33 cellular contexts compared by ENCODE assay signal in genomic region chr4:114472269-114473032, GRCh38.
"Had no signal": no experiment of that assay in that cellular context is flagged by ENCODE, and none has a peak within 500 bp of the region (broad histone marks: within the 10 kb centered on the region; RNA-seq: fewer than 3 reads in every experiment).

No MANE protein-coding gene starts in this region.

- H3K4me1 ChIP-seq: body of pancreas, breast epithelium had no signal

- H2AFZ ChIP-seq: PC-9 had no signal

- H3K27ac ChIP-seq: body of pancreas, breast epithelium, PC-9, RWPE1, SK-N-MC, WERI-Rb-1 had no signal

- H3K4me3 Mint-ChIP-seq: activated CD4-positive, alpha-beta memory T cell treated with anti-CD3 and anti-CD28 coated beads, Interleukin-2, amount 10 ng/mL, durations not matched to agents 7 days and 5 days; activated naive CD4-positive, alpha-beta T cell treated with anti-CD3 and anti-CD28 coated beads, Interleukin-2, amount 50 U/mL, for 24 hours; activated naive CD8-positive, alpha-beta T cell treated with anti-CD3 and anti-CD28 coated beads, Interleukin-2, amount 10 ng/mL, durations not matched to agents 7 days and 5 days; activated T-cell treated with anti-CD3 and anti-CD28 coated beads, Interleukin-2, amount 50 U/mL, for 72 hours; activated T-helper 17 cell treated with anti-CD3 and anti-CD28 coated beads, Interleukin-2, amount 50 U/mL, for 72 hours had no signal

- H3K36me3 Mint-ChIP-seq: activated naive CD4-positive, alpha-beta T cell treated with anti-CD3 and anti-CD28 coated beads, Interleukin-2, amount 50 U/mL, for 24 hours; activated naive CD8-positive, alpha-beta T cell treated with anti-CD3 and anti-CD28 coated beads, Interleukin-2, amount 10 ng/mL, durations not matched to agents 7 days and 5 days had no signal

- H3K4me3 ChIP-seq: body of pancreas, breast epithelium, PC-9, SK-N-MC had no signal

- H3K4me2 ChIP-seq: PC-9 had no signal

- H3K36me3 ChIP-seq: breast epithelium, WERI-Rb-1 had no signal

- FAIRE-seq: astrocyte, RCC 7860 had no signal

- H3K27me3 Mint-ChIP-seq: activated CD4-positive, alpha-beta memory T cell treated with anti-CD3 and anti-CD28 coated beads, Interleukin-2, amount 10 ng/mL, durations not matched to agents 7 days and 5 days; activated naive CD4-positive, alpha-beta T cell treated with anti-CD3 and anti-CD28 coated beads, Interleukin-2, amount 50 U/mL, for 24 hours; activated naive CD8-positive, alpha-beta T cell treated with anti-CD3 and anti-CD28 coated beads, Interleukin-2, amount 10 ng/mL, durations not matched to agents 7 days and 5 days had no signal

- H3K9me3 ChIP-seq: body of pancreas, breast epithelium had no signal

- H3K4me1 Mint-ChIP-seq: activated CD4-positive, alpha-beta memory T cell treated with anti-CD3 and anti-CD28 coated beads, Interleukin-2, amount 10 ng/mL, durations not matched to agents 7 days and 5 days; activated naive CD4-positive, alpha-beta T cell treated with anti-CD3 and anti-CD28 coated beads, Interleukin-2, amount 50 U/mL, for 24 hours; activated naive CD8-positive, alpha-beta T cell treated with anti-CD3 and anti-CD28 coated beads, Interleukin-2, amount 10 ng/mL, durations not matched to agents 7 days and 5 days; activated T-helper 17 cell treated with anti-CD3 and anti-CD28 coated beads, Interleukin-2, amount 50 U/mL, for 72 hours had no signal

- H3K9me3 Mint-ChIP-seq: activated CD4-positive, alpha-beta memory T cell treated with anti-CD3 and anti-CD28 coated beads, Interleukin-2, amount 10 ng/mL, durations not matched to agents 7 days and 5 days; activated naive CD4-positive, alpha-beta T cell treated with anti-CD3 and anti-CD28 coated beads, Interleukin-2, amount 50 U/mL, for 24 hours; activated naive CD8-positive, alpha-beta T cell treated with anti-CD3 and anti-CD28 coated beads, Interleukin-2, amount 10 ng/mL, durations not matched to agents 7 days and 5 days; activated T-cell treated with anti-CD3 and anti-CD28 coated beads, Interleukin-2, amount 50 U/mL, for 72 hours; activated T-helper 17 cell treated with anti-CD3 and anti-CD28 coated beads, Interleukin-2, amount 50 U/mL, for 72 hours had no signal

- DNase-seq: activated CD4-positive, alpha-beta memory T cell treated with anti-CD3 and anti-CD28 coated beads, Interleukin-2, amount 10 ng/mL, durations not matched to agents 7 days and 5 days; activated CD4-positive, alpha-beta T cell treated with anti-CD3 and anti-CD28 coated beads for 1 hour; activated CD4-positive, alpha-beta T cell treated with anti-CD3 and anti-CD28 coated beads for 48 hours; activated CD4-positive, CD25-positive, alpha-beta regulatory T cell; activated effector memory CD4-positive, alpha-beta T cell treated with anti-CD3 and anti-CD28 coated beads, Interleukin-2, amount 50 U/mL, for 16 hours; activated naive CD4-positive, alpha-beta T cell; activated naive CD8-positive, alpha-beta T cell treated with anti-CD3 and anti-CD28 coated beads, Interleukin-2, amount 10 ng/mL, durations not matched to agents 7 days and 5 days; activated T-cell treated with anti-CD3 and anti-CD28 coated beads, Interleukin-2, amount 50 U/mL, for 1 hour; activated T-cell treated with anti-CD3 and anti-CD28 coated beads, Interleukin-2, amount 50 U/mL, for 72 hours; amygdala; body of pancreas; Kasumi-1; KG1; MM.1S; MV-4-11; NCI-H1092; NCI-H1436 treated with DMSO at 0.1 percent for 48 hours; NCI-H1694 treated with DMSO at 0.1 percent for 48 hours; NCI-H2029; NCI-H345; NCI-H524 treated with DMSO at 0.1 percent for 48 hours; NCI-H748 treated with DMSO at 0.1 percent for 48 hours; PC-9; T1000; WERI-Rb-1 had no signal

- ATAC-seq: activated T-cell treated with anti-CD3 and anti-CD28 coated beads, Interleukin-2, amount 50 U/mL, for 72 hours; activated T-helper 17 cell treated with anti-CD3 and anti-CD28 coated beads, Interleukin-2, amount 50 U/mL, for 72 hours; body of pancreas; Right ventricle myocardium inferior had no signal

- H3K27ac Mint-ChIP-seq: activated CD4-positive, alpha-beta memory T cell treated with anti-CD3 and anti-CD28 coated beads, Interleukin-2, amount 10 ng/mL, durations not matched to agents 7 days and 5 days; activated naive CD4-positive, alpha-beta T cell treated with anti-CD3 and anti-CD28 coated beads, Interleukin-2, amount 50 U/mL, for 24 hours; activated naive CD8-positive, alpha-beta T cell treated with anti-CD3 and anti-CD28 coated beads, Interleukin-2, amount 10 ng/mL, durations not matched to agents 7 days and 5 days; activated T-cell treated with anti-CD3 and anti-CD28 coated beads, Interleukin-2, amount 50 U/mL, for 72 hours; activated T-helper 17 cell treated with anti-CD3 and anti-CD28 coated beads, Interleukin-2, amount 50 U/mL, for 72 hours had no signal

- H3K27me3 ChIP-seq: body of pancreas, breast epithelium had no signal
